20 cellular contexts compared by ENCODE assay signal in the genomic region with DNA sequence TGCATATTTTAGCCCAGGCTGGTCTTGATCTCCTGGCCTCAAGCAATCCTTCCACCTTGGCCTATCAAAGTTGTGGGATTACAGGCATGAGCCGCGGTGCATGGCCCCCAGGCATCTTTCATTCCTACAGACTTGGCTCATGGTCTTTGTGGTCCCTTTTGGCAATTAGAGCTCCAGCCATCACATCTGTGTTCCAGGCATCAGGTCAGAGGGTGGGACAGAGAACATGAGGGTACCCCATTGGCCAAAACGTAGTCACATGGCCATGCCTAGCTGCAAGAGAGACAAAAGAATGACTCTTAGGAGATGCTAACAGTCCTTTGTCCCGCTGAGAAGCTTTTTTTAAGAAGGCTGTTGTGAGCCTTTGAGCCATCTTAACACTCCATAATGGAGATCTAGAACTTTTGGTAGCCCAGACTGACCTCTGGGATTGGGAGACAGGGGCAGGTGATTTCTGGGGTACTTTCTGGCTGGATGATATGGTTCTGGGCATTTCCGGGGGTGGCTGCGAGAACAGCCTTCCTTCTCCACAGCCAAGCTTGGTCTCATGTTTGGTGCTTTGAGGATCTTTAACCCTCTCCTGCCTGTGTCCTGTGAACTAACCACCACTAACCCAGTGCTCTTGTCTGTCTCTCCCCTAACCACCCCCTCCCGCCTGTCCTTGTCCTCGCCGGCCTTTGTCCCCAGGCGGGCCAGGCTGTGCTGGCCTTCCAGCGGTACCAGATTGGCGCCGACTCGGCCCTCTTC. TPM values are rescaled to one million over a fixed set of nuclear protein-coding genes. Genes with fewer than 3 reads are reported as not detected.
A peak's percentile ranks its signal among the peaks of the same experiment; 100 is the strongest.
DNase-seq lines count a peak whose midpoint lies in the region; ATAC-seq, FAIRE-seq and TF ChIP-seq lines count a peak whose summit lies in the region.
"Had no signal": no experiment of that assay in that cellular context is flagged by ENCODE, and none has a peak within 500 bp of the region (broad histone marks: within the 10 kb centered on the region; RNA-seq: fewer than 3 reads in every experiment).

No MANE protein-coding gene starts in this region.

- 65% methylated on average over 9 of the region's 14 CpGs for WGBS in K562 (ENCODE audit: insufficient coverage, low coverage, missing lambda C conversion rate)

- no peaks in the 10 kb centered on the region for H3K9me3 Mint-ChIP-seq in GM23338
- H3K9me3 Mint-ChIP-seq in neural crest cell, result no peaks in the 10 kb centered on the region
- no peaks in the 10 kb centered on the region for H3K9me3 Mint-ChIP-seq in MCF 10A (ENCODE audit: unreplicated experiment)
- no peaks in the 10 kb centered on the region for H3K9me3 Mint-ChIP-seq in chondrocyte (ENCODE audit: low read depth)
- H3K9me3 Mint-ChIP-seq: CD4-positive, alpha-beta T cell had no signal

- H3K9me3 ChIP-seq in BLaER1, result no peaks in the 10 kb centered on the region
- H3K9me3 ChIP-seq in K562 (replicated peaks; ENCODE audit: control insufficient read depth, insufficient read depth, low read depth, low read length), result no peaks in the 10 kb centered on the region
- H3K9me3 ChIP-seq in WERI-Rb-1 (ENCODE audit: severe bottlenecking), result no peaks in the 10 kb centered on the region
- H3K9me3 ChIP-seq: Caco-2, HAP-1 had no signal

- CTCF ChIA-PET in K562 (lab: Yijun Ruan, JAX; ENCODE audit: low intra/inter-chr PET ratio) (no interaction called here), MCF 10A (lab: Yijun Ruan, JAX) (interaction anchor here (0.6 kb wide), 1 partner anchor 71 kb away, joined by 3 read pairs; no protein-coding TSS in a partner anchor)

- H3K27ac Mint-ChIP-seq in GM23338 (no peak overlapping the region), neural crest cell (ENCODE audit: unreplicated experiment) (peak overlapping the region; percentile 22), MCF 10A (ENCODE audit: low read depth, unreplicated experiment) (no peak overlapping the region), chondrocyte (ENCODE audit: unreplicated experiment) (no peak overlapping the region)
- H3K27ac Mint-ChIP-seq: B cell; CD4-positive, alpha-beta T cell had no signal

- intact Hi-C loops in K562 (cut with micrococcal nuclease) (no loop called here), MCF 10A (cut with micrococcal nuclease) (no loop called here), posterior cingulate gyrus (cut with DNase I) (no loop called here)

- no peak overlapping the region for H3K9ac ChIP-seq in BLaER1
- no peak overlapping the region for H3K9ac ChIP-seq in K562 (ENCODE audit: insufficient read depth in 1 of 2, low read depth in 2 of 2, low read length in 2 of 2)

- H3K4me2 ChIP-seq in BLaER1 (peak overlapping the region; percentile 77), GM23338 (no peak overlapping the region), K562 (ENCODE audit: insufficient read depth, low read length) (no peak overlapping the region)

- H3K79me2 ChIP-seq in GM23338 (replicated peaks; ENCODE audit: insufficient read depth) (no peaks in the 10 kb centered on the region), K562 (ENCODE audit: control insufficient read depth, insufficient read depth, low read length) (no peaks in the 10 kb centered on the region)

- TF ChIP-seq CTCF in GM23338 (conservative IDR thresholded peaks at IDR 0.05; ENCODE audit: low read depth in 2 of 2), result no peak
- TF ChIP-seq CTCF in K562 (IDR thresholded peaks at IDR 0.05 in 2 of 3, conservative IDR thresholded peaks at IDR 0.05 in 1 of 3; ENCODE audit: insufficient read depth in 2 of 3, low read depth in 1 of 3, low read length in 3 of 3), result no peak
- TF ChIP-seq CTCF in neural crest cell (conservative IDR thresholded peaks at IDR 0.05), result no peak
- TF ChIP-seq CTCF in MCF 10A (IDR thresholded peaks at IDR 0.05; ENCODE audit: unreplicated experiment), result no peak
- TF ChIP-seq CTCF in WERI-Rb-1 (IDR thresholded peaks at IDR 0.05; ENCODE audit: low read depth, low read length), result no peak
- TF ChIP-seq CTCF in chondrocyte (IDR thresholded peaks at IDR 0.05), result no peak

- H3K4me1 Mint-ChIP-seq in GM23338, result peaks cover 3% of the 10 kb centered on the region; the same call in 2 of the 3 replicates
- H3K4me1 Mint-ChIP-seq in neural crest cell, result no peaks in the 10 kb centered on the region
- no peaks in the 10 kb centered on the region for H3K4me1 Mint-ChIP-seq in MCF 10A (ENCODE audit: insufficient read depth, unreplicated experiment)
- H3K4me1 Mint-ChIP-seq in chondrocyte (ENCODE audit: low read depth), result no peaks in the 10 kb centered on the region

- peak; percentile 12; the same call in 1 of the 3 replicates for ATAC-seq in GM23338
- peak; percentile 59 for ATAC-seq in K562

- no peak overlapping the region for H2AFZ ChIP-seq in GM23338
- H2AFZ ChIP-seq in K562 (ENCODE audit: low read depth, low read length), result no peak overlapping the region

- no peak for FAIRE-seq in K562 (lab: Jason Lieb, UNC)
- FAIRE-seq: HTR-8/SVneo had no signal

- no peaks in the 10 kb centered on the region for H3F3A ChIP-seq in GM23338 (replicated peaks; ENCODE audit: low read depth)

- POLR2A ChIA-PET in K562 (lab: Yijun Ruan, JAX) (interaction anchor here (0.7 to 1.4 kb wide), 2 partner anchors 62 to 226 kb away, joined by 3 to 10 read pairs; partner anchors contain the start of gene RPL3), MCF 10A (lab: Yijun Ruan, JAX) (no interaction called here)

- H3K4me3 ChIP-seq in BLaER1, result no peak overlapping the region
- H3K4me3 ChIP-seq in GM23338, result no peak overlapping the region
- no peak overlapping the region for H3K4me3 ChIP-seq in K562
- no peak overlapping the region for H3K4me3 ChIP-seq in WERI-Rb-1 (ENCODE audit: low read depth, low read length)
- H3K4me3 ChIP-seq: HAP-1 had no signal

- peaks cover 11% of the 10 kb centered on the region for H3K27me3 Mint-ChIP-seq in GM23338 (ENCODE audit: insufficient read depth, low read depth, poor library complexity)
- H3K27me3 Mint-ChIP-seq in neural crest cell (ENCODE audit: low read depth), result no peaks in the 10 kb centered on the region
- H3K27me3 Mint-ChIP-seq in MCF 10A (ENCODE audit: insufficient read depth, unreplicated experiment), result no peaks in the 10 kb centered on the region
- H3K27me3 Mint-ChIP-seq in chondrocyte (ENCODE audit: low read depth), result no peaks in the 10 kb centered on the region
- H3K27me3 Mint-ChIP-seq: B cell; CD4-positive, alpha-beta T cell had no signal

- H3K4me3 Mint-ChIP-seq in GM23338 (no peak overlapping the region), neural crest cell (no peak overlapping the region), MCF 10A (ENCODE audit: unreplicated experiment) (no peak overlapping the region), chondrocyte (ENCODE audit: unreplicated experiment) (no peak overlapping the region)
- H3K4me3 Mint-ChIP-seq: B cell; CD4-positive, alpha-beta T cell had no signal

- peak; percentile 44 for DNase-seq in GM23338 (ENCODE audit: low spot score)
- no peak for DNase-seq in K562 (ENCODE audit: extremely low read depth in 1 of 4, low spot score in 3 of 4)
- DNase-seq in neural crest cell (ENCODE audit: low read depth, low spot score), result no peak
- no peak for DNase-seq in MCF 10A (ENCODE audit: unreplicated experiment)
- no peak for DNase-seq in WERI-Rb-1
- no peak for DNase-seq in posterior cingulate gyrus
- no peak for DNase-seq in chondrocyte (ENCODE audit: low spot score)
- DNase-seq: 8988T; Caco-2; CD4-positive, alpha-beta T cell; DMS153; NCI-H1105 treated with DMSO at 0.1 percent for 48 hours; NCI-H1694 treated with DMSO at 0.1 percent for 48 hours; NCI-H510A treated with DMSO at 0.1 percent for 48 hours; NCI-H82; RPMI8226 had no signal

- TF ChIP-seq EP300 in K562 (IDR thresholded peaks at IDR 0.05; ENCODE audit: low read length), result no peak

- H3K9me2 ChIP-seq in GM23338 (ENCODE audit: insufficient read depth), result no peaks in the 10 kb centered on the region

- in situ Hi-C loops in K562 (cut with MboI), result no loop called here

- H3K36me3 Mint-ChIP-seq in GM23338 (ENCODE audit: low read depth) (peaks cover 4% of the 10 kb centered on the region; the same call in 1 of the 3 replicates), neural crest cell (ENCODE audit: low read depth) (peaks cover 3% of the 10 kb centered on the region), MCF 10A (ENCODE audit: insufficient read depth, unreplicated experiment) (no peaks in the 10 kb centered on the region), chondrocyte (ENCODE audit: low read depth) (peaks cover 2% of the 10 kb centered on the region)

- TF ChIP-seq POLR2A in K562 (conservative IDR thresholded peaks at IDR 0.05), result no peak

- H3K27ac ChIP-seq in BLaER1, result 0 out of 2 replicates have a peak overlapping the region, but pooled peaks have one; percentile 54
- H3K27ac ChIP-seq in GM23338 (ENCODE audit: low read depth), result no peak overlapping the region
- no peak overlapping the region for H3K27ac ChIP-seq in K562 (ENCODE audit: extremely low read depth, low read depth, low read length)
- H3K27ac ChIP-seq in WERI-Rb-1, result no peak overlapping the region

- no TSS peak for BruUV-seq in K562 (replicated peaks; lab: Mats Ljungman, UMichigan)
- no TSS peak for BruUV-seq in MCF 10A (replicated peaks; lab: Mats Ljungman, UMichigan)

- H4K20me1 ChIP-seq in BLaER1 (no peaks in the 10 kb centered on the region), GM23338 (replicated peaks; ENCODE audit: insufficient read depth) (no peaks in the 10 kb centered on the region), K562 (replicated peaks; ENCODE audit: control insufficient read depth, insufficient read depth, low read length) (no peaks in the 10 kb centered on the region)

- H3K4me1 ChIP-seq in BLaER1, result peaks cover 63% of the 10 kb centered on the region
- no peaks in the 10 kb centered on the region for H3K4me1 ChIP-seq in GM23338 (ENCODE audit: insufficient read depth)
- H3K4me1 ChIP-seq in K562 (replicated peaks in 1 of 2; ENCODE audit: control insufficient read depth in 2 of 2, insufficient read depth in 2 of 2, low read length in 2 of 2), result peaks cover 0 to 30% of the 10 kb centered on the region in 2 experiments; a peak in 3 of 5 replicates
- H3K4me1 ChIP-seq: Caco-2, HAP-1 had no signal

- TF ChIP-seq RAD21 in K562 (CRISPR knock-in tag; conservative IDR thresholded peaks at IDR 0.05 in 1 of 2, IDR thresholded peaks at IDR 0.05 in 1 of 2), result no peak

- H3K36me3 ChIP-seq in BLaER1, result peaks cover 62% of the 10 kb centered on the region
- H3K36me3 ChIP-seq in GM23338 (ENCODE audit: insufficient read depth), result no peaks in the 10 kb centered on the region
- no peaks in the 10 kb centered on the region for H3K36me3 ChIP-seq in K562 (ENCODE audit: control insufficient read depth, insufficient read depth, low read length)
- H3K36me3 ChIP-seq in WERI-Rb-1, result peaks cover 21% of the 10 kb centered on the region
- H3K36me3 ChIP-seq: HAP-1 had no signal

- no peaks in the 10 kb centered on the region for H3K9me1 ChIP-seq in K562 (ENCODE audit: control insufficient read depth, insufficient read depth, low read length)

- no peaks in the 10 kb centered on the region for H3K27me3 ChIP-seq in BLaER1
- H3K27me3 ChIP-seq in GM23338 (ENCODE audit: insufficient read depth), result no peaks in the 10 kb centered on the region
- H3K27me3 ChIP-seq in K562 (ENCODE audit: control insufficient read depth in 2 of 2, insufficient read depth in 2 of 2, low read length in 2 of 2), result no peaks in the 10 kb centered on the region
- H3K27me3 ChIP-seq in WERI-Rb-1 (ENCODE audit: insufficient read depth, low read depth, severe bottlenecking), result no peaks in the 10 kb centered on the region

RNA-seq across cellular contexts. Expression of gene TAB1, which starts 18.4 kb away (rescaled TPM):
- 18.0 and 27.5 TPM in 2 replicates for total RNA-seq in GM23338 (2014; rRNA removed; shearing (Covaris generic))
- polyA plus RNA-seq in GM23338 (2016; fragmentation: Nextera tagmentation; extraction: Ambion mirVana), result 10.7 and 12.4 TPM in 2 replicates
- total RNA-seq in K562 (2011; cell fraction: chromatin; rRNA removed; ENCODE audit: low replicate concordance), result 16.6 and 38.2 TPM in 2 replicates
- total RNA-seq in K562 (2011; cell fraction: nucleolus; rRNA removed), result 29.9 and 30.0 TPM in 2 replicates
- 13.2 and 22.5 TPM in 2 replicates for total RNA-seq in K562 (2011; cell fraction: nucleoplasm; rRNA removed)
- 9.5 and 14.7 TPM in 2 replicates for total RNA-seq in K562 (2014; rRNA removed)
- total RNA-seq in K562 (2014; rRNA removed; fragmentation: Illumina TruSeq; extraction: Trizol), result 4.1 and 4.9 TPM in 2 replicates
- total RNA-seq in K562 (2015; rRNA removed; fragmentation: Illumina TruSeq; extraction: Trizol), result 10.3 and 10.4 TPM in 2 replicates
- total RNA-seq in K562 (2021), result 20.1 and 20.9 TPM in 2 replicates
- 12.3 and 19.2 TPM in 2 replicates for polyA plus RNA-seq in K562 (2011; rRNA removed)
- 15.0 and 31.8 TPM in 2 replicates for polyA plus RNA-seq in K562 (2011; cell fraction: cytosol; rRNA removed)
- 20.2 and 31.0 TPM in 2 replicates for polyA plus RNA-seq in K562 (2011; cell fraction: nucleus; rRNA removed)
- 15.4 and 16.4 TPM in 2 replicates for polyA plus RNA-seq in K562 (2012)
- 11.5 and 15.2 TPM in 2 replicates for polyA plus RNA-seq in K562 (2014; fragmentation: Illumina TruSeq; extraction: Trizol)
- 1 to 10 TPM in 1 of 2 experiments, under 1 TPM in 1; 0.36 to 1.1 TPM for polyA plus RNA-seq in K562 (2014; fragmentation: Nextera tagmentation; extraction: Ambion mirVana)
- 15.7 and 17.0 TPM in 2 replicates for polyA plus RNA-seq in K562 (2014; rRNA removed)
- polyA minus RNA-seq in K562 (2011; rRNA and poly(A)+ RNA removed), result 13.1 and 18.2 TPM in 2 replicates
- 12.9 and 17.9 TPM in 2 replicates for polyA minus RNA-seq in K562 (2011; cell fraction: cytosol; rRNA and poly(A)+ RNA removed)
- 11.8 and 18.1 TPM in 2 replicates for polyA minus RNA-seq in K562 (2011; cell fraction: nucleus; rRNA and poly(A)+ RNA removed)
- 33.8 and 38.3 TPM in 2 replicates for total RNA-seq in neural crest cell
- 17.7 and 20.0 TPM in 2 replicates for total RNA-seq in MCF 10A (2022)
- total RNA-seq in chondrocyte, result 17.1 to 24.5 TPM (median 21.3 TPM) in 3 replicates

RNA-seq across cellular contexts. Expression of gene SYNGR1, which starts 31.4 kb away (rescaled TPM):
- total RNA-seq in GM23338 (2014; rRNA removed; shearing (Covaris generic)), result 12.3 and 30.9 TPM in 2 replicates
- 37.0 and 37.7 TPM in 2 replicates for polyA plus RNA-seq in GM23338 (2016; fragmentation: Nextera tagmentation; extraction: Ambion mirVana)
- total RNA-seq in K562 (2011; cell fraction: chromatin; rRNA removed; ENCODE audit: low replicate concordance), result 9.8 and 30.7 TPM in 2 replicates
- total RNA-seq in K562 (2011; cell fraction: nucleolus; rRNA removed), result 20.4 and 25.8 TPM in 2 replicates
- total RNA-seq in K562 (2011; cell fraction: nucleoplasm; rRNA removed), result 17.7 and 21.5 TPM in 2 replicates
- total RNA-seq in K562 (2014; rRNA removed), result 3.6 and 6.9 TPM in 2 replicates
- total RNA-seq in K562 (2014; rRNA removed; fragmentation: Illumina TruSeq; extraction: Trizol), result 1.4 and 2.1 TPM in 2 replicates
- 3.2 and 3.3 TPM in 2 replicates for total RNA-seq in K562 (2015; rRNA removed; fragmentation: Illumina TruSeq; extraction: Trizol)
- total RNA-seq in K562 (2021), result 12.5 and 13.6 TPM in 2 replicates
- 10.6 and 16.2 TPM in 2 replicates for polyA plus RNA-seq in K562 (2011; rRNA removed)
- polyA plus RNA-seq in K562 (2011; cell fraction: cytosol; rRNA removed), result 20.6 and 62.9 TPM in 2 replicates
- 38.1 and 50.4 TPM in 2 replicates for polyA plus RNA-seq in K562 (2011; cell fraction: nucleus; rRNA removed)
- 11.2 and 11.6 TPM in 2 replicates for polyA plus RNA-seq in K562 (2012)
- 5.5 and 10.0 TPM in 2 replicates for polyA plus RNA-seq in K562 (2014; fragmentation: Illumina TruSeq; extraction: Trizol)
- polyA plus RNA-seq in K562 (2014; fragmentation: Nextera tagmentation; extraction: Ambion mirVana), result 1 to 10 TPM; 1.8 to 2.3 TPM
- polyA plus RNA-seq in K562 (2014; rRNA removed), result 13.7 and 15.9 TPM in 2 replicates
- polyA minus RNA-seq in K562 (2011; rRNA and poly(A)+ RNA removed), result 3.3 and 3.6 TPM in 2 replicates
- 10.2 and 12.4 TPM in 2 replicates for polyA minus RNA-seq in K562 (2011; cell fraction: cytosol; rRNA and poly(A)+ RNA removed)
- polyA minus RNA-seq in K562 (2011; cell fraction: nucleus; rRNA and poly(A)+ RNA removed), result 10.4 and 13.6 TPM in 2 replicates
- total RNA-seq in neural crest cell, result 30.0 and 30.4 TPM in 2 replicates
- total RNA-seq in MCF 10A (2022), result 0.25 and 0.35 TPM in 2 replicates
- total RNA-seq in chondrocyte, result 15.0 to 18.4 TPM (median 16.5 TPM) in 3 replicates
